ENCODE assay signal across 15 cellular contexts in genomic region chr13:24083141-24083540, GRCh38.
A peak's percentile ranks its signal among the peaks of the same experiment; 100 is the strongest.
DNase-seq lines count a peak whose midpoint lies in the region; ATAC-seq and TF ChIP-seq lines count a peak whose summit lies in the region.
"Had no signal": no experiment of that assay in that cellular context is flagged by ENCODE, and none has a peak within 500 bp of the region (broad histone marks: within the 10 kb centered on the region; RNA-seq: fewer than 3 reads in every experiment).

No MANE protein-coding gene starts in this region.

- in situ Hi-C loops in transverse colon (cut with MboI; ENCODE audit: low pct_ligation_motif_present in 1 of 4, low pct_unique_long_range_greater_than_20kb in 1 of 4, low sequenced_read_pairs in 3 of 4) = no loop called here

- H3K36me3 Mint-ChIP-seq in neural crest cell (ENCODE audit: low read depth) = no peaks in the 10 kb centered on the region

- H3K9me3 ChIP-seq in right atrium auricular region = no peaks in the 10 kb centered on the region
- no peaks in the 10 kb centered on the region for H3K9me3 ChIP-seq in heart right ventricle
- no peaks in the 10 kb centered on the region for H3K9me3 ChIP-seq in ectodermal cell (ENCODE audit: control insufficient read depth, low read length)
- H3K9me3 ChIP-seq in lower lobe of right lung = no peaks in the 10 kb centered on the region
- H3K9me3 ChIP-seq in transverse colon = no peaks in the 10 kb centered on the region

- no peak overlapping the region for H3K4me3 ChIP-seq in right atrium auricular region
- H3K4me3 ChIP-seq in heart right ventricle = no peak overlapping the region
- H3K4me3 ChIP-seq in ectodermal cell (ENCODE audit: insufficient read depth, low read depth, low read length) = no peak overlapping the region
- H3K4me3 ChIP-seq in lower lobe of right lung = no peak overlapping the region
- no peak overlapping the region for H3K4me3 ChIP-seq in transverse colon

- peak; percentile 56 for DNase-seq in right atrium auricular region (ENCODE audit: low spot score)
- DNase-seq in heart right ventricle = no peak
- no peak for DNase-seq in neural crest cell (ENCODE audit: low read depth, low spot score)
- no peak for DNase-seq in lower lobe of right lung
- DNase-seq in effector CD8-positive, alpha-beta T cell (lab: John Stamatoyannopoulos, UW) = no peak
- DNase-seq in transverse colon = no peak
- DNase-seq: C1 segment of cervical spinal cord, DMS79 treated with DMSO at 0.1 percent for 48 hours, IMR-90, Kasumi-1, MM.1S, NCI-H187, NCI-H82 had no signal

- no peaks in the 10 kb centered on the region for H3K9me3 Mint-ChIP-seq in neural crest cell

- H3K27me3 ChIP-seq in right atrium auricular region (no peaks in the 10 kb centered on the region), heart right ventricle (no peaks in the 10 kb centered on the region), ectodermal cell (ENCODE audit: control insufficient read depth, insufficient read depth, low read length, poor library complexity, severe bottlenecking) (no peaks in the 10 kb centered on the region), lower lobe of right lung (ENCODE audit: low read depth) (no peaks in the 10 kb centered on the region), transverse colon (no peaks in the 10 kb centered on the region)

- no peak for TF ChIP-seq EP300 in transverse colon (IDR thresholded peaks at IDR 0.05; ENCODE audit: low read depth)

- H3K27me3 Mint-ChIP-seq in neural crest cell (ENCODE audit: low read depth) = no peaks in the 10 kb centered on the region

- no peak for TF ChIP-seq POLR2A in transverse colon (IDR thresholded peaks at IDR 0.05)

- ATAC-seq in heart right ventricle (no peak), lower lobe of right lung (no peak)
- ATAC-seq: HCT116 had no signal

- H3K4me3 Mint-ChIP-seq in neural crest cell = no peak overlapping the region

- WGBS in heart right ventricle, 2 donors = 75 to 96% methylated on average over 5 of the region's 5 CpGs
- 64 to 68% methylated on average over 5 of the region's 5 CpGs for WGBS in ectodermal cell, 2 experiments
- 74% methylated on average over 5 of the region's 5 CpGs; no CpG with 5 or more reads in 1 of the 2 donors for WGBS in transverse colon (ENCODE audit: low coverage in 1 of 2), 2 donors

- H3K36me3 ChIP-seq in right atrium auricular region (no peaks in the 10 kb centered on the region), heart right ventricle (no peaks in the 10 kb centered on the region), ectodermal cell (ENCODE audit: control insufficient read depth, insufficient read depth, low read length) (no peaks in the 10 kb centered on the region), lower lobe of right lung (no peaks in the 10 kb centered on the region), transverse colon (no peaks in the 10 kb centered on the region)

- intact Hi-C loops in heart right ventricle (cut with DNase I) (no loop called here), lower lobe of right lung (cut with DNase I) (no loop called here), transverse colon (cut with DNase I; ENCODE audit: low total_unique reads) (no loop called here)

- H3K27ac Mint-ChIP-seq in neural crest cell (ENCODE audit: unreplicated experiment) = peak overlapping the region; percentile 95

- H3K4me1 Mint-ChIP-seq in neural crest cell = peaks cover 80% of the 10 kb centered on the region

- no peak for TF ChIP-seq CTCF in right atrium auricular region (IDR thresholded peaks at IDR 0.05)
- no peak for TF ChIP-seq CTCF in heart right ventricle (IDR thresholded peaks at IDR 0.05)
- TF ChIP-seq CTCF in neural crest cell (conservative IDR thresholded peaks at IDR 0.05) = no peak
- TF ChIP-seq CTCF in lower lobe of right lung (IDR thresholded peaks at IDR 0.05) = no peak
- no peak for TF ChIP-seq CTCF in transverse colon (IDR thresholded peaks at IDR 0.05)

- H3K27ac ChIP-seq in right atrium auricular region = no peak overlapping the region
- no peak overlapping the region for H3K27ac ChIP-seq in heart right ventricle
- peak overlapping the region; percentile 38 for H3K27ac ChIP-seq in ectodermal cell (ENCODE audit: insufficient read depth, low read depth, low read length, poor library complexity, severe bottlenecking)
- no peak overlapping the region for H3K27ac ChIP-seq in lower lobe of right lung
- H3K27ac ChIP-seq in transverse colon = no peak overlapping the region

- H3K4me1 ChIP-seq in right atrium auricular region = peaks cover 0 to 8% of the 10 kb centered on the region in 2 donors
- H3K4me1 ChIP-seq in heart right ventricle = peaks cover 0 to 18% (median 11%) of the 10 kb centered on the region in 9 donors
- peaks cover 44% of the 10 kb centered on the region for H3K4me1 ChIP-seq in ectodermal cell (ENCODE audit: control insufficient read depth, insufficient read depth, low read length)
- H3K4me1 ChIP-seq in lower lobe of right lung = peaks cover 22% of the 10 kb centered on the region
- peaks cover 0 to 15% (median 6%) of the 10 kb centered on the region in 4 donors for H3K4me1 ChIP-seq in transverse colon
